Comparison of ENCODE assay signal across 1 cellular context in genomic region chr20:32378461-32378860, GRCh38.
TF ChIP-seq lines count a peak whose summit lies in the region.

No MANE protein-coding gene starts in this region.

TF ChIP-seq in IMR-90, 13 proteins besides CTCF, POLR2A, EP300 and RAD21:
- TF ChIP-seq MAZ (IDR thresholded peaks at IDR 0.05; ENCODE audit: borderline replicate concordance, low read depth, low read length) (no peak), CHD1 (IDR thresholded peaks at IDR 0.05; ENCODE audit: low read depth, low read length) (no peak), RCOR1 (IDR thresholded peaks at IDR 0.05; ENCODE audit: insufficient replicate concordance, low read length) (no peak), NFE2L2 (IDR thresholded peaks at IDR 0.05; ENCODE audit: low read depth, low read length) (no peak), MXI1 (IDR thresholded peaks at IDR 0.05; ENCODE audit: borderline replicate concordance, low read depth, low read length) (no peak), MAFK (IDR thresholded peaks at IDR 0.05; ENCODE audit: low read depth, low read length) (no peak), CEBPB (IDR thresholded peaks at IDR 0.05; ENCODE audit: low read depth, low read length) (no peak), FOS (IDR thresholded peaks at IDR 0.05; ENCODE audit: low read depth, low read length) (no peak)
- TF ChIP-seq, protein P1, sequence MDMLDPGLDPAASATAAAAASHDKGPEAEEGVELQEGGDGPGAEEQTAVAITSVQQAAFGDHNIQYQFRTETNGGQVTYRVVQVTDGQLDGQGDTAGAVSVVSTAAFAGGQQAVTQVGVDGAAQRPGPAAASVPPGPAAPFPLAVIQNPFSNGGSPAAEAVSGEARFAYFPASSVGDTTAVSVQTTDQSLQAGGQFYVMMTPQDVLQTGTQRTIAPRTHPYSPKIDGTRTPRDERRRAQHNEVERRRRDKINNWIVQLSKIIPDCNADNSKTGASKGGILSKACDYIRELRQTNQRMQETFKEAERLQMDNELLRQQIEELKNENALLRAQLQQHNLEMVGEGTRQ (IDR thresholded peaks at IDR 0.05; ENCODE audit: low read depth, low read length) = no peak
